Comparison of ENCODE assay signal across 1 cellular context in the genomic region with DNA sequence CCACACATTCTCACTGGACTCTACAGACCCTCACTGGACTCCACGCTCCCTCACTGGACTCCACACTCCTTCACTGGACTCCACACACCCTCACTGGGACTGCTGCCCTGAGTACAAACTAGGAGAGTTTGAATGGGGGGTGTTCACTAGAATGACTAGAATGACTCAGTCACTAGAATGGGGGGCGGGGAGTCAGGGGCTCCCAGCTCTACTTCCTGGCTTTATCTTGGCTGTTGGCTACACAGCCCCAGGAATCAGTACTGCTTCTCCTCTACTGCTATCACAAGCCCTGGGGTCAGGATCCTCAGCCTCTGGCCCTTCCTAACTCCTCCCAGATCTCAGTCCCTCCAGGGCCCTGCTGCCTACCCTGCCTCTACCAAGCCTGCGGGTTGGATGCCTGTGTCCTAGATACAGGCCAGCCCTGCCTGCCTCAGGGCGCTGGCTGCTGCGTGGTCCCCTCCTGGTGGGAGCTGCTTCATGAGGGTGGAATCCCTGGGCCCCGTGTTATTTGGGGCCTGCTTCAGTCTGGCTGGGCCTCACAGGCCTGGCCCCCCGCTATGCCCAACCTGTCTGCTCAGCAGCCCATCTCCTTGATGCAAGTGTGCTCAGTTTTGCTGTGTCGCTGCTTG.
A peak's percentile ranks its signal among the peaks of the same experiment; 100 is the strongest.
TF ChIP-seq lines count a peak whose summit lies in the region.

No MANE protein-coding gene starts in this region.

TF ChIP-seq in endothelial cell of umbilical vein, 7 proteins besides CTCF, POLR2A, EP300 and RAD21:
- no peak for TF ChIP-seq MYC (IDR thresholded peaks at IDR 0.05; ENCODE audit: low read depth, low read length)
- TF ChIP-seq EZH2 (IDR thresholded peaks at IDR 0.05; ENCODE audit: borderline replicate concordance, low read depth, low read length, severe bottlenecking), result no peak
- no peak for TF ChIP-seq GATA2 (IDR thresholded peaks at IDR 0.05; ENCODE audit: insufficient read depth, insufficient read length, low read depth, low read length)
- TF ChIP-seq JUN (IDR thresholded peaks at IDR 0.05; ENCODE audit: borderline replicate concordance, insufficient read depth, insufficient read length, low read depth), result no peak
- peak; percentile 55 for TF ChIP-seq FOS (IDR thresholded peaks at IDR 0.05; ENCODE audit: borderline replicate concordance, insufficient read depth, low read length)
- TF ChIP-seq, protein P1, sequence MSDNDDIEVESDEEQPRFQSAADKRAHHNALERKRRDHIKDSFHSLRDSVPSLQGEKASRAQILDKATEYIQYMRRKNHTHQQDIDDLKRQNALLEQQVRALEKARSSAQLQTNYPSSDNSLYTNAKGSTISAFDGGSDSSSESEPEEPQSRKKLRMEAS (IDR thresholded peaks at IDR 0.05; ENCODE audit: insufficient read depth, insufficient read length), result no peak
